ENCODE assay signal across 14 cellular contexts in genomic region chr7:1235501-1236131, GRCh38. TPM values are rescaled to one million over a fixed set of nuclear protein-coding genes. Genes with fewer than 3 reads are reported as not detected.
DNase-seq lines count a peak whose midpoint lies in the region; ATAC-seq and TF ChIP-seq lines count a peak whose summit lies in the region.
"Had no signal": no experiment of that assay in that cellular context is flagged by ENCODE, and none has a peak within 500 bp of the region (broad histone marks: within the 10 kb centered on the region; RNA-seq: fewer than 3 reads in every experiment).

No MANE protein-coding gene starts in this region.

- H3K27me3 Mint-ChIP-seq in activated CD4-positive, alpha-beta T cell treated with anti-CD3 and anti-CD28 coated beads for 36 hours: peaks cover 59% of the 10 kb centered on the region
- H3K27me3 Mint-ChIP-seq in activated naive CD8-positive, alpha-beta T cell treated with anti-CD3 and anti-CD28 coated beads, Interleukin-2, amount 10 ng/mL, durations not matched to agents 7 days and 5 days: peaks cover 60% of the 10 kb centered on the region
- H3K27me3 Mint-ChIP-seq in neural progenitor cell (ENCODE audit: insufficient read depth, low read depth): peaks cover 75% of the 10 kb centered on the region

- no peak for TF ChIP-seq POLR2A in thyroid gland (IDR thresholded peaks at IDR 0.05)

- TF ChIP-seq CTCF in neural progenitor cell (IDR thresholded peaks at IDR 0.05): no peak
- no peak for TF ChIP-seq CTCF in thyroid gland (IDR thresholded peaks at IDR 0.05)

- peaks cover 87% of the 10 kb centered on the region for H4K20me1 ChIP-seq in neural progenitor cell (ENCODE audit: low read depth)

- H3K27me3 ChIP-seq in neural progenitor cell: peaks cover 100% of the 10 kb centered on the region
- peaks cover 64% of the 10 kb centered on the region for H3K27me3 ChIP-seq in thyroid gland

- no peaks in the 10 kb centered on the region for H3K36me3 Mint-ChIP-seq in activated CD4-positive, alpha-beta T cell treated with anti-CD3 and anti-CD28 coated beads for 36 hours (ENCODE audit: low read depth)
- peaks cover 1% of the 10 kb centered on the region for H3K36me3 Mint-ChIP-seq in activated naive CD8-positive, alpha-beta T cell treated with anti-CD3 and anti-CD28 coated beads, Interleukin-2, amount 10 ng/mL, durations not matched to agents 7 days and 5 days
- no peaks in the 10 kb centered on the region for H3K36me3 Mint-ChIP-seq in neural progenitor cell

- H3K9me3 ChIP-seq in neural progenitor cell (ENCODE audit: low read depth): no peaks in the 10 kb centered on the region
- H3K9me3 ChIP-seq in thyroid gland: no peaks in the 10 kb centered on the region

- H2AFZ ChIP-seq in neural progenitor cell (replicated peaks): no peak overlapping the region

- no peak overlapping the region for H3K4me2 ChIP-seq in neural progenitor cell

- H3K27ac ChIP-seq in neural progenitor cell (no peak overlapping the region), thyroid gland (no peak overlapping the region)

- DNase-seq in activated CD4-positive, alpha-beta T cell treated with anti-CD3 and anti-CD28 coated beads for 36 hours: peak; percentile 39
- no peak for DNase-seq in activated CD4-positive, alpha-beta T cell treated with anti-CD3 and anti-CD28 coated beads, Interleukin-2, amount 50 U/mL, for 48 hours
- peak; percentile 42 for DNase-seq in HEK293T (ENCODE audit: extremely low spot score)
- DNase-seq in activated naive CD8-positive, alpha-beta T cell treated with anti-CD3 and anti-CD28 coated beads, Interleukin-2, amount 10 ng/mL, durations not matched to agents 7 days and 5 days: no peak
- peak; percentile 62 for DNase-seq in neural progenitor cell (ENCODE audit: low spot score)
- no peak for DNase-seq in inferior parietal cortex (ENCODE audit: extremely low spot score)
- no peak for DNase-seq in thyroid gland
- DNase-seq: ACHN; activated CD4-positive, alpha-beta T cell treated with anti-CD3 and anti-CD28 coated beads, Interleukin-2, amount 50 U/mL, for 1 hour; KBM-7; stimulated activated CD4-positive, alpha-beta T cell treated with anti-CD3 and anti-CD28 coated beads, Interleukin-15, amount 100 ng/mL, for 24 hours had no signal

- 3 to 4% methylated on average over 24 to 30 of the region's 66 CpGs for WGBS in thyroid gland, 2 donors

- H3K4me3 ChIP-seq in neural progenitor cell (no peak overlapping the region), thyroid gland (replicated peaks in 1 of 3) (no peak overlapping the region)

- no peak overlapping the region for H3K9ac ChIP-seq in neural progenitor cell

- H3K36me3 ChIP-seq in neural progenitor cell (no peaks in the 10 kb centered on the region), thyroid gland (no peaks in the 10 kb centered on the region)

- no peaks in the 10 kb centered on the region for H3K9me3 Mint-ChIP-seq in activated CD4-positive, alpha-beta T cell treated with anti-CD3 and anti-CD28 coated beads for 36 hours (ENCODE audit: low read depth)
- H3K9me3 Mint-ChIP-seq in activated naive CD8-positive, alpha-beta T cell treated with anti-CD3 and anti-CD28 coated beads, Interleukin-2, amount 10 ng/mL, durations not matched to agents 7 days and 5 days: no peaks in the 10 kb centered on the region
- H3K9me3 Mint-ChIP-seq in neural progenitor cell: peaks cover 4% of the 10 kb centered on the region
- H3K9me3 Mint-ChIP-seq: dendritic cell treated with granulocyte-macrophage colony-stimulating factor and Interleukin-4, amounts not matched to agents 40 ng/mL and 50 ng/mL, for 4 days had no signal

- intact Hi-C loops in activated CD4-positive, alpha-beta T cell treated with anti-CD3 and anti-CD28 coated beads for 36 hours (cut with DNase I, micrococcal nuclease): no loop called here
- intact Hi-C loops in thyroid gland (cut with DNase I): no loop called here

- H3K4me1 ChIP-seq in neural progenitor cell (peaks cover 10% of the 10 kb centered on the region), thyroid gland (peaks cover 0 to 13% of the 10 kb centered on the region in 2 donors)

- POLR2A ChIA-PET in activated CD4-positive, alpha-beta T cell treated with anti-CD3 and anti-CD28 coated beads for 36 hours (lab: Charles Lee): no interaction called here
- POLR2A ChIA-PET in HEK293T (lab: Yijun Ruan, JAX): no interaction called here
- POLR2A ChIA-PET in activated naive CD8-positive, alpha-beta T cell treated with anti-CD3 and anti-CD28 coated beads, Interleukin-2, amount 10 ng/mL, durations not matched to agents 7 days and 5 days (lab: Charles Lee): no interaction called here

- peak; percentile 55 for ATAC-seq in activated CD4-positive, alpha-beta T cell treated with anti-CD3 and anti-CD28 coated beads for 36 hours
- no peak for ATAC-seq in activated naive CD8-positive, alpha-beta T cell treated with anti-CD3 and anti-CD28 coated beads, Interleukin-2, amount 10 ng/mL, durations not matched to agents 7 days and 5 days (ENCODE audit: low read depth)
- no peak for ATAC-seq in GM19023 (IDR thresholded peaks at IDR 0.05; ENCODE audit: unreplicated experiment)

- no peak overlapping the region for H3K27ac Mint-ChIP-seq in activated CD4-positive, alpha-beta T cell treated with anti-CD3 and anti-CD28 coated beads for 36 hours
- peak overlapping the region; percentile 90 for H3K27ac Mint-ChIP-seq in activated naive CD8-positive, alpha-beta T cell treated with anti-CD3 and anti-CD28 coated beads, Interleukin-2, amount 10 ng/mL, durations not matched to agents 7 days and 5 days
- no peak overlapping the region for H3K27ac Mint-ChIP-seq in neural progenitor cell
- H3K27ac Mint-ChIP-seq: dendritic cell treated with granulocyte-macrophage colony-stimulating factor and Interleukin-4, amounts not matched to agents 40 ng/mL and 50 ng/mL, for 4 days had no signal

- no peaks in the 10 kb centered on the region for H3K79me2 ChIP-seq in neural progenitor cell (ENCODE audit: low read depth)

- peaks cover 20% of the 10 kb centered on the region for H3K4me1 Mint-ChIP-seq in activated CD4-positive, alpha-beta T cell treated with anti-CD3 and anti-CD28 coated beads for 36 hours
- peaks cover 20% of the 10 kb centered on the region for H3K4me1 Mint-ChIP-seq in activated naive CD8-positive, alpha-beta T cell treated with anti-CD3 and anti-CD28 coated beads, Interleukin-2, amount 10 ng/mL, durations not matched to agents 7 days and 5 days
- H3K4me1 Mint-ChIP-seq in neural progenitor cell: peaks cover 26% of the 10 kb centered on the region

- H3K4me3 Mint-ChIP-seq in activated CD4-positive, alpha-beta T cell treated with anti-CD3 and anti-CD28 coated beads for 36 hours: no peak overlapping the region
- peak overlapping the region; percentile 56 for H3K4me3 Mint-ChIP-seq in activated naive CD8-positive, alpha-beta T cell treated with anti-CD3 and anti-CD28 coated beads, Interleukin-2, amount 10 ng/mL, durations not matched to agents 7 days and 5 days
- H3K4me3 Mint-ChIP-seq in neural progenitor cell: peak overlapping the region; percentile 66
- H3K4me3 Mint-ChIP-seq: dendritic cell treated with granulocyte-macrophage colony-stimulating factor and Interleukin-4, amounts not matched to agents 40 ng/mL and 50 ng/mL, for 4 days had no signal

- peaks cover 55% of the 10 kb centered on the region for H3F3A ChIP-seq in neural progenitor cell (ENCODE audit: low read depth)

- CTCF ChIA-PET in activated CD4-positive, alpha-beta T cell treated with anti-CD3 and anti-CD28 coated beads for 36 hours (lab: Charles Lee): no interaction called here
- CTCF ChIA-PET in HEK293T (lab: Yijun Ruan, JAX): no interaction called here

TF ChIP-seq in HEK293T, 16 proteins besides CTCF, POLR2A, EP300 and RAD21:
- no peak for TF ChIP-seq LEF1 (IDR thresholded peaks at IDR 0.05; ENCODE audit: borderline replicate concordance)
- TF ChIP-seq BHLHE40 (IDR thresholded peaks at IDR 0.05; ENCODE audit: borderline replicate concordance): no peak
- no peak for TF ChIP-seq SUZ12 (IDR thresholded peaks at IDR 0.05)
- no peak for TF ChIP-seq FOXK2 (IDR thresholded peaks at IDR 0.05)
- TF ChIP-seq FOXA1 (IDR thresholded peaks at IDR 0.05): no peak
- TF ChIP-seq ARNT (IDR thresholded peaks at IDR 0.05): no peak
- TF ChIP-seq FOXM1 (IDR thresholded peaks at IDR 0.05; ENCODE audit: borderline replicate concordance): no peak
- no peak for TF ChIP-seq HDGF (IDR thresholded peaks at IDR 0.05; ENCODE audit: borderline replicate concordance)
- no peak for TF ChIP-seq NFRKB (IDR thresholded peaks at IDR 0.05)

RNA-seq across cellular contexts. Expression of gene UNCX, which starts 2.9 kb away (rescaled TPM):
- not detected for total RNA-seq in activated CD4-positive, alpha-beta T cell treated with anti-CD3 and anti-CD28 coated beads for 36 hours
- total RNA-seq in activated naive CD8-positive, alpha-beta T cell treated with anti-CD3 and anti-CD28 coated beads, Interleukin-2, amount 10 ng/mL, durations not matched to agents 7 days and 5 days: not detected
- total RNA-seq in neural progenitor cell (ENCODE audit: low replicate concordance) (not detected in 2 replicates), thyroid gland (not detected)
- total RNA-seq: ureter had no signal

Comparison
In these comparisons a context has a peak if more than half of its experiments do, and no peak if none do; other contexts are left out.
1. DNase-seq: peak in activated CD4-positive, alpha-beta T cell treated with anti-CD3 and anti-CD28 coated beads for 36 hours (single experiment), HEK293T (single experiment) and neural progenitor cell (single experiment); none in activated CD4-positive, alpha-beta T cell treated with anti-CD3 and anti-CD28 coated beads, Interleukin-2, amount 50 U/mL, for 48 hours (0 of 2), activated naive CD8-positive, alpha-beta T cell treated with anti-CD3 and anti-CD28 coated beads, Interleukin-2, amount 10 ng/mL, durations not matched to agents 7 days and 5 days (single experiment), inferior parietal cortex (single experiment) and thyroid gland (0 of 2).